In the genomic region with DNA sequence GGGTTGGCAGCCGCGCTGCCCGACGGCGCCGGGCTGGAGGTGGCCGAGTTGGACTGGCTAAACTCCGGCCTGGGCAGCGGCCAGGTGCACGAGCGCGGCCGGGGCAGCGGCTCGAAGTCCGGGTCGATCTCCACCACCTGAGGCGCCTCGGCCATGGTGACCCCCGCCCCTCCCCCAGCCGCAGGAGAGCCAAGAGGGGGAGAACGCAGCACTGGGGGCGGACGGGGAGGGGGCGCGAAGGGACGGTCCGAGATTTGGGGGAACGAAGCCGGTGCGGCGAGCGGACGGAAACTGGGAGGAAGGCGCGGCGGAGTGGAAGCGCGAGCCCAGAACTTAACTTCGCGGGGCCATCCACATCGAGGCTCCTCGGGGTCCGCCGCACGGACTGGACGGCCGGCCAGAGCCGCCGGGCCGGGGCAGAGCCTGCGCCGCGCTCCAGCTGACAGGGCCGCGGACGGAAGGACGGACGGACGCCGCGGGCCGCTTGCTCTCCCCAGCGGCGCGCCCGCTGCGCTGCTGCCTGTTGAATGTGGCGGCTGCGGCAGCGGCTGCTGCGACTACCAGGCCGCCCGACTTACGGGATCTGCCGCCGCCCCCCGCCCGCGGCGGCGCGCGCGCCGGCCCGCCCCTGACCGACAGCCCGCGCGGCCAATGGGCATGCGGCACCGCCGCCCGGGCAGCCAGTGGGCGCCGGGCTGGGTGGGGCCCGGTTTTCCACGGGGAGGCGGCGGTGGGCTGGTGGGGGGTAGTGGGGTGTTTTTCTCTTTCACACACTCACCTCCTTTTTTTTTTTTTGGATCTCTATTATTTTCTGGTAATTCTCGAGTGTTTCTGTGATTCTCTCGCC, we compare ENCODE assay signal across 8 cellular contexts. TPM values are rescaled to one million over a fixed set of nuclear protein-coding genes. Genes with fewer than 3 reads are reported as not detected.
DNase-seq lines count a peak whose midpoint lies in the region; ATAC-seq and TF ChIP-seq lines count a peak whose summit lies in the region.

A gene (minus strand): TSS at position 584 of the 847 bp plus-strand sequence. CDS start 429 bp downstream, at position 155.

- H3K9me3 ChIP-seq in right lobe of liver, result no peaks in the 10 kb centered on the region

- H3K4me1 ChIP-seq in right lobe of liver, result peaks cover 0 to 30% (median 4%) of the 10 kb centered on the region in 4 donors

- intact Hi-C loops in right lobe of liver (cut with DNase I), result loop anchor here (10.0 kb wide), 2 partner anchors 111 to 181 kb away; no protein-coding TSS in a partner anchor

- TF ChIP-seq CTCF in AG10803 (conservative IDR thresholded peaks at IDR 0.05; ENCODE audit: low read length), result no peak
- TF ChIP-seq CTCF in right lobe of liver (IDR thresholded peaks at IDR 0.05), result no peak

- ATAC-seq in GM18907 (IDR thresholded peaks at IDR 0.05; ENCODE audit: unreplicated experiment), result peak; percentile 62
- peak; percentile 51 for ATAC-seq in HG03135 (IDR thresholded peaks at IDR 0.05; ENCODE audit: unreplicated experiment)
- ATAC-seq in right lobe of liver, result peak; percentile 69 to 86 (median 76)

- no peaks in the 10 kb centered on the region for H3K36me3 ChIP-seq in right lobe of liver

- no peaks in the 10 kb centered on the region for H3K27me3 ChIP-seq in right lobe of liver

- WGBS in right lobe of liver (ENCODE audit: insufficient coverage, low coverage, low lambda C conversion rate, missing lambda C conversion rate), result 3% methylated on average over 7 of the region's 103 CpGs

- peak within 1 kb of the TSS; percentile 97 to 99 (median 99) for H3K27ac ChIP-seq in right lobe of liver

- TF ChIP-seq POLR2A in right lobe of liver (IDR thresholded peaks at IDR 0.05), result peak; percentile 99

- H3K4me3 ChIP-seq in AG10803 (ENCODE audit: low read length), result peak within 1 kb of the TSS; percentile 72
- peak within 1 kb of the TSS; percentile 85 to 96 (median 92) for H3K4me3 ChIP-seq in right lobe of liver

- DNase-seq in AG10803 (ENCODE audit: low read depth) (peak; percentile 91), NCI-H510A treated with DMSO at 0.1 percent for 48 hours (lab: John Stamatoyannopoulos, UW) (peak; percentile 5), dermis microvascular lymphatic vessel endothelial cell (ENCODE audit: low read depth in 2 of 2) (peak; percentile 64 to 91), right lobe of liver (peak; percentile 92 to 94 (median 93))
- DNase-seq in activated CD4-positive, alpha-beta T cell treated with anti-CD3 and anti-CD28 coated beads, Interleukin-2, amount 50 U/mL, for 4 hours, result peak; percentile 84 to 88
- peak; percentile 88 for DNase-seq in stimulated activated CD4-positive, alpha-beta T cell treated with anti-CD3 and anti-CD28 coated beads, Interleukin-4, amount 100 ng/mL, for 24 hours

RNA-seq across cellular contexts. Expression of the gene that starts here (rescaled TPM):
- total RNA-seq in dermis microvascular lymphatic vessel endothelial cell, result 16.2 and 30.2 TPM in 2 replicates
- total RNA-seq in right lobe of liver, result 10 to 100 TPM; 12.3 to 27.7 (median 14.6) TPM

Comparison
In these comparisons a context has a peak if more than half of its experiments do, and no peak if none do; other contexts are left out.
1. Peak in every context shown above with its lines: DNase-seq, ATAC-seq, H3K4me3 ChIP-seq and H3K27ac ChIP-seq.
2. DNase-seq: peak in every context shown above with its lines; median percentile 93 in right lobe of liver; 91 in AG10803; 88 in stimulated activated CD4-positive, alpha-beta T cell treated with anti-CD3 and anti-CD28 coated beads, Interleukin-4, amount 100 ng/mL, for 24 hours; 86 in activated CD4-positive, alpha-beta T cell treated with anti-CD3 and anti-CD28 coated beads, Interleukin-2, amount 50 U/mL, for 4 hours; 78 in dermis microvascular lymphatic vessel endothelial cell; 5 in NCI-H510A treated with DMSO at 0.1 percent for 48 hours.